18 cellular contexts compared by ENCODE assay signal in the genomic region with DNA sequence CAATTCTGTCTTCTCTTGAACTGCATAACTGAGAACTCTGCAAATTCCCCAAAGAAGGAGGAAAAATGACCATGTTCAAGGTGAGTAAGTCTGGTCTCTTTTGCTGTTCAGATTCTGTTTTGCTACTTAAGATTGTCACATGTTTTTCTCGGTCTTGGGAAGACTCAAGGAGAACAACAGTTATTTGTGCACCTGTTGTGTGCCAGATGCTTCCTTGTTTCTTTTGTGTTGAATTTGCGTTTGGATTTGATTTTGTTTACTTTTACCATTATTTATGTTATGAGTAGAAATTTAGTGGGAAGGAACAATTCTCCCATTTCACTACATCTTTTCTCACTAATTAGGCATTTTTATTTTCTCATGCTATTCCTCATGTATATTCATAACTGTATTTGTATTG.
"Had no signal": no experiment of that assay in that cellular context is flagged by ENCODE, and none has a peak within 500 bp of the region (broad histone marks: within the 10 kb centered on the region; RNA-seq: fewer than 3 reads in every experiment).

No MANE protein-coding gene starts in this region.

- H3K9me3 ChIP-seq: ovary, pancreas, prostate gland, right atrium auricular region, right lobe of liver, sigmoid colon had no signal

- H3K27ac ChIP-seq: neural progenitor cell, neutrophil, ovary, pancreas, parathyroid adenoma, prostate gland, psoas muscle, right atrium auricular region, right lobe of liver, sigmoid colon, skin epidermis, spleen had no signal

- H3K4me3 ChIP-seq: neural progenitor cell, ovary, pancreas, prostate gland, psoas muscle, right atrium auricular region, right lobe of liver, sigmoid colon, skin epidermis, smooth muscle cell, spleen had no signal

- H3K36me3 ChIP-seq: neural progenitor cell, neutrophil, ovary, prostate gland, right lobe of liver had no signal

- H3K4me1 ChIP-seq: parathyroid adenoma had no signal

- ATAC-seq: naive thymus-derived CD8-positive, alpha-beta T cell; natural killer cell; natural killer cell treated with Interleukin-12 subunit alpha and Interleukin-12 subunit beta and Interleukin-15 and Interleukin-18, amount 100 ng/mL, for 72 hours; pancreas; psoas muscle; right cardiac atrium; right lobe of liver; sciatic nerve had no signal
